In the genomic region with DNA sequence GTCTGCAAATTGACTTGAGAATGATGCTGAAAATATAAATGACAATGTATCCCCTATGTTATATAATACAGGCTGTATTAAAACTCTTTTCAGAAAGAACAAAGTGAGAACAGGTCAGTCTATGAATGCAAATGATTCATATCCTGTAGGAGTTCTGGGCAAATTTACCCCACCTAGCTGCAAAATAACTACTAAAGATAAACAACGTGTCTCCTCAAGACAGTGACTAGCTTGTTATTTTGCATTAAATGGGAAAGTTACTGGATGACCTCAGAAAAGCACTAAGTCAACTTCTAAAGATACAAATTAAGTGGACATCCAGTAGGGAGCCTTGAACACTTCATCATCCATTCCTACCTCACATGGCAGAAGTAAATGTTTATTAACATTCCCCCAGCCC, we compare ENCODE assay signal across 15 cellular contexts. TPM values are rescaled to one million over a fixed set of nuclear protein-coding genes. Genes with fewer than 3 reads are reported as not detected.
A peak's percentile ranks its signal among the peaks of the same experiment; 100 is the strongest.
DNase-seq lines count a peak whose midpoint lies in the region; ATAC-seq and TF ChIP-seq lines count a peak whose summit lies in the region.
"Had no signal": no experiment of that assay in that cellular context is flagged by ENCODE, and none has a peak within 500 bp of the region (broad histone marks: within the 10 kb centered on the region; RNA-seq: fewer than 3 reads in every experiment).

No MANE protein-coding gene starts in this region.

- peaks cover 28% of the 10 kb centered on the region for H3F3A ChIP-seq in PC-9 (ENCODE audit: insufficient read depth, low read depth)

- no peaks in the 10 kb centered on the region; the same call in 1 of the 2 replicates for H4K20me1 ChIP-seq in PC-9 (ENCODE audit: insufficient read depth)

- no peaks in the 10 kb centered on the region for H3K27me3 Mint-ChIP-seq in type B pancreatic cell

- peak overlapping the region; percentile 47; the same call in 1 of the 2 replicates for H3K4me2 ChIP-seq in PC-9

- H3K36me3 Mint-ChIP-seq in type B pancreatic cell = peaks cover 15% of the 10 kb centered on the region
- H3K36me3 Mint-ChIP-seq: natural killer cell had no signal

- no peak overlapping the region for H3K4me3 Mint-ChIP-seq in type B pancreatic cell
- H3K4me3 Mint-ChIP-seq: natural killer cell had no signal

- H3K27me3 ChIP-seq in PC-9 (ENCODE audit: insufficient read depth, low read depth) (no peaks in the 10 kb centered on the region), brain microvascular endothelial cell (replicated peaks) (no peaks in the 10 kb centered on the region), left lung (no peaks in the 10 kb centered on the region)

- no peak overlapping the region for H2AFZ ChIP-seq in PC-9

- H3K27ac ChIP-seq in PC-9 = peak overlapping the region; percentile 88
- H3K27ac ChIP-seq in brain microvascular endothelial cell = peak overlapping the region; percentile 18
- H3K27ac ChIP-seq in left lung = peak overlapping the region in 1 of 2 donors; percentile 4
- H3K27ac ChIP-seq: SK-N-MC had no signal

- H3K79me2 ChIP-seq in PC-9 (ENCODE audit: low read depth) = peaks cover 65% of the 10 kb centered on the region

- peaks cover 28% of the 10 kb centered on the region for H3K4me1 ChIP-seq in PC-9 (replicated peaks; ENCODE audit: insufficient read depth)
- peaks cover 0 to 65% of the 10 kb centered on the region in 2 donors for H3K4me1 ChIP-seq in left lung
- H3K4me1 ChIP-seq in mucosa of descending colon (ENCODE audit: low read depth) = peaks cover 24% of the 10 kb centered on the region

- ATAC-seq in omental fat pad (ENCODE audit: low FRiP score) (peak; percentile 58), left lung (no peak), mucosa of descending colon (no peak)

- intact Hi-C loops in PC-9 (cut with micrococcal nuclease; ENCODE audit: unreplicated experiment) = no loop called here
- intact Hi-C loops in left lung (cut with DNase I) = no loop called here
- intact Hi-C loops in mucosa of descending colon (cut with DNase I, micrococcal nuclease) = no loop called here

- H3K9me3 ChIP-seq in PC-9 (ENCODE audit: insufficient read depth, low read depth) (no peaks in the 10 kb centered on the region), left lung (no peaks in the 10 kb centered on the region), mucosa of descending colon (no peaks in the 10 kb centered on the region)

- in situ Hi-C loops in brain microvascular endothelial cell (cut with HindIII; ENCODE audit: low pct_ligation_motif_present, low sequenced_read_pairs) = no loop called here

- CTCF ChIA-PET in PC-9 (lab: Charles Lee) = interaction anchor here (0.6 to 0.7 kb wide), 2 partner anchors 9 to 54 kb away, joined by 3 to 7 read pairs; no protein-coding TSS in a partner anchor

- no peaks in the 10 kb centered on the region for H3K9me2 ChIP-seq in PC-9 (ENCODE audit: insufficient read depth)

- POLR2A ChIA-PET in PC-9 (lab: Charles Lee; ENCODE audit: unreplicated experiment) = interaction anchor here (0.6 to 0.7 kb wide), 3 partner anchors 10 to 55 kb away, joined by 4 to 7 read pairs (median 4); no protein-coding TSS in a partner anchor

- H3K4me3 ChIP-seq in PC-9 (no peak overlapping the region), brain microvascular endothelial cell (ENCODE audit: low read depth, low read length) (no peak overlapping the region), left lung (no peak overlapping the region), mucosa of descending colon (no peak overlapping the region)
- H3K4me3 ChIP-seq: SK-N-MC had no signal

- TF ChIP-seq CTCF in PC-9 (conservative IDR thresholded peaks at IDR 0.05) (no peak), brain microvascular endothelial cell (IDR thresholded peaks at IDR 0.05; ENCODE audit: low read depth, low read length, missing control alignments) (no peak), omental fat pad (IDR thresholded peaks at IDR 0.05) (no peak), left lung (IDR thresholded peaks at IDR 0.05) (no peak), mucosa of descending colon (IDR thresholded peaks at IDR 0.05) (no peak), type B pancreatic cell (conservative IDR thresholded peaks at IDR 0.05) (no peak)

- BruUV-seq in PC-9 (replicated peaks; lab: Mats Ljungman, UMichigan) = no TSS peak

- peaks cover 3% of the 10 kb centered on the region for H3K9me3 Mint-ChIP-seq in type B pancreatic cell
- H3K9me3 Mint-ChIP-seq: natural killer cell had no signal

- no peak overlapping the region for H3K27ac Mint-ChIP-seq in type B pancreatic cell

- H3K36me3 ChIP-seq in PC-9 (ENCODE audit: low read depth) (no peaks in the 10 kb centered on the region), brain microvascular endothelial cell (replicated peaks) (no peaks in the 10 kb centered on the region), left lung (peaks cover 0 to 24% of the 10 kb centered on the region in 2 donors), mucosa of descending colon (ENCODE audit: low read depth) (no peaks in the 10 kb centered on the region)

- H3K4me1 Mint-ChIP-seq in type B pancreatic cell (ENCODE audit: unreplicated experiment) = peaks cover 16% of the 10 kb centered on the region

- DNase-seq in EL = peak; percentile 64
- DNase-seq in PC-9 = peak in 1 of 2 experiments; percentile 79
- peak; percentile 24 for DNase-seq in brain microvascular endothelial cell
- DNase-seq in omental fat pad (ENCODE audit: low spot score) = no peak
- DNase-seq in left lung = no peak
- DNase-seq in mucosa of descending colon = no peak
- DNase-seq in GF-D8 (lab: John Stamatoyannopoulos, UW) = no peak
- no peak for DNase-seq in type B pancreatic cell (ENCODE audit: extremely low spot score, unreplicated experiment)
- DNase-seq: amniotic stem cell; DMS 273 treated with DMSO at 0.1 percent for 48 hours; MM.1S; natural killer cell; NCI-H510A; stimulated activated CD8-positive, alpha-beta memory T cell treated with anti-CD3 and anti-CD28 coated beads, Interleukin-4, amount 100 ng/mL, for 48 hours had no signal

RNA-seq across cellular contexts. Expression of a gene that starts 11.1 kb away (rescaled TPM):
- total RNA-seq in PC-9 (2021) = 25.4 and 25.5 TPM in 2 replicates
- 10 to 100 TPM; 15.0 to 38.8 (median 29.2) TPM for total RNA-seq in omental fat pad
- 10 to 100 TPM; 37.8 to 46.0 TPM for total RNA-seq in left lung
- 10 to 100 TPM; 51.5 to 74.9 (median 68.0) TPM for total RNA-seq in mucosa of descending colon
- 20.1 and 33.8 TPM in 2 replicates for total RNA-seq in type B pancreatic cell (ENCODE audit: low replicate concordance)

RNA-seq across cellular contexts. Expression of a gene that starts 52.3 kb away (rescaled TPM):
- total RNA-seq in PC-9 (2021) (102 and 132 TPM in 2 replicates), omental fat pad (10 to 100 TPM; 16.2 to 70.1 (median 26.4) TPM), left lung (10 to 100 TPM; 29.3 to 87.0 TPM), mucosa of descending colon (100 to 1,000 TPM; 426 to 995 (median 483) TPM), type B pancreatic cell (ENCODE audit: low replicate concordance) (42.1 and 129 TPM in 2 replicates)
- total RNA-seq: natural killer cell had no signal

Comparison
In these comparisons a context has a peak if more than half of its experiments do, and no peak if none do; other contexts are left out.
1. DNase-seq: peak in EL (single experiment) and brain microvascular endothelial cell (single experiment); none in omental fat pad (single experiment), left lung (0 of 2), mucosa of descending colon (0 of 3), GF-D8 (single experiment) and type B pancreatic cell (single experiment).